20 cellular contexts compared by ENCODE assay signal in genomic region chr5:54615381-54615780, GRCh38.
"Had no signal": no experiment of that assay in that cellular context is flagged by ENCODE, and none has a peak within 500 bp of the region (broad histone marks: within the 10 kb centered on the region; RNA-seq: fewer than 3 reads in every experiment).

No MANE protein-coding gene starts in this region.

- H3K4me1 ChIP-seq: pancreas, psoas muscle, right atrium auricular region had no signal

- H3K9me3 ChIP-seq: lower lobe of right lung, pancreas, psoas muscle, right atrium auricular region had no signal

- H3K27ac Mint-ChIP-seq: activated B cell treated with CpG ODN at 0.5 μM for 24 hours; activated CD4-positive, alpha-beta T cell treated with anti-CD3 and anti-CD28 coated beads for 36 hours; activated naive CD8-positive, alpha-beta T cell treated with anti-CD3 and anti-CD28 coated beads for 36 hours; mesothelial cell of epicardium; type B pancreatic cell had no signal

- H3K9me3 Mint-ChIP-seq: activated naive CD8-positive, alpha-beta T cell treated with anti-CD3 and anti-CD28 coated beads for 36 hours; mesothelial cell of epicardium; naive thymus-derived CD8-positive, alpha-beta T cell; type B pancreatic cell had no signal

- DNase-seq: activated B cell treated with CpG ODN at 0.5 μM for 24 hours; activated CD4-positive, alpha-beta T cell treated with anti-CD3 and anti-CD28 coated beads for 36 hours; activated CD4-positive, alpha-beta T cell treated with anti-CD3 and anti-CD28 coated beads, Interleukin-2, amount 50 U/mL, for 4 hours; activated naive CD4-positive, alpha-beta T cell treated with Interleukin-2 at 50 U/mL for 16 hours; activated naive CD8-positive, alpha-beta T cell treated with anti-CD3 and anti-CD28 coated beads for 36 hours; activated T-cell treated with anti-CD3 and anti-CD28 coated beads, Interleukin-2, amount 50 U/mL, for 48 hours; cerebellar nuclear complex; kidney; lower lobe of right lung; naive thymus-derived CD8-positive, alpha-beta T cell; psoas muscle; stimulated activated CD4-positive, alpha-beta T cell treated with anti-CD3 and anti-CD28 coated beads, Interleukin-1b, Interleukin-23, amount 100 ng/mL, for 48 hours; stimulated activated naive CD8-positive, alpha-beta T cell treated with anti-CD3 and anti-CD28 coated beads, Interleukin-15, amount 100 ng/mL, for 72 hours; T-helper 9 cell had no signal

- H3K4me3 ChIP-seq: coronary artery, lower lobe of right lung, pancreas, psoas muscle, right atrium auricular region had no signal

- H3K27me3 Mint-ChIP-seq: activated B cell treated with CpG ODN at 0.5 μM for 24 hours; activated CD4-positive, alpha-beta T cell treated with anti-CD3 and anti-CD28 coated beads for 36 hours; activated naive CD8-positive, alpha-beta T cell treated with anti-CD3 and anti-CD28 coated beads for 36 hours; naive thymus-derived CD8-positive, alpha-beta T cell; stimulated activated naive CD8-positive, alpha-beta T cell treated with anti-CD3 and anti-CD28 coated beads, Interleukin-15, amount 100 ng/mL, for 72 hours; type B pancreatic cell had no signal

- H3K36me3 ChIP-seq: lower lobe of right lung, pancreas, right atrium auricular region had no signal

- H3K27ac ChIP-seq: coronary artery, epithelial cell of prostate, lower lobe of right lung, pancreas, psoas muscle, right atrium auricular region had no signal

- H3K36me3 Mint-ChIP-seq: activated naive CD8-positive, alpha-beta T cell treated with anti-CD3 and anti-CD28 coated beads for 36 hours; mesothelial cell of epicardium; naive thymus-derived CD8-positive, alpha-beta T cell; type B pancreatic cell had no signal

- H3K27me3 ChIP-seq: pancreas, right atrium auricular region had no signal

- ATAC-seq: activated CD4-positive, alpha-beta T cell treated with anti-CD3 and anti-CD28 coated beads for 36 hours; naive thymus-derived CD8-positive, alpha-beta T cell; stimulated activated naive CD8-positive, alpha-beta T cell treated with anti-CD3 and anti-CD28 coated beads, Interleukin-15, amount 100 ng/mL, for 72 hours had no signal

- H3K4me3 Mint-ChIP-seq: activated B cell treated with CpG ODN at 0.5 μM for 24 hours; activated CD4-positive, alpha-beta T cell treated with anti-CD3 and anti-CD28 coated beads for 36 hours; activated naive CD8-positive, alpha-beta T cell treated with anti-CD3 and anti-CD28 coated beads for 36 hours; mesothelial cell of epicardium; naive thymus-derived CD8-positive, alpha-beta T cell; stimulated activated naive CD8-positive, alpha-beta T cell treated with anti-CD3 and anti-CD28 coated beads, Interleukin-15, amount 100 ng/mL, for 72 hours; type B pancreatic cell had no signal

- FAIRE-seq: kidney, pancreas had no signal
